ENCODE assay signal across 8 cellular contexts in genomic region chr1:238951809-238952208, GRCh38.
DNase-seq lines count a peak whose midpoint lies in the region; ATAC-seq and TF ChIP-seq lines count a peak whose summit lies in the region.

No MANE protein-coding gene starts in this region.

- H3K79me2 ChIP-seq in KMS-11 (ENCODE audit: insufficient read depth, low read depth): no peaks in the 10 kb centered on the region

- no peaks in the 10 kb centered on the region for H3K4me1 ChIP-seq in KMS-11 (ENCODE audit: low read depth, poor library complexity, severe bottlenecking)
- H3K4me1 ChIP-seq in adrenal gland (replicated peaks in 1 of 2): no peaks in the 10 kb centered on the region

- H2AFZ ChIP-seq in KMS-11 (ENCODE audit: low read depth): no peak overlapping the region

- H3K4me2 ChIP-seq in KMS-11: no peak overlapping the region

- H3K36me3 ChIP-seq in KMS-11 (ENCODE audit: insufficient read depth): no peaks in the 10 kb centered on the region; the same call in 1 of the 2 replicates
- H3K36me3 ChIP-seq in adrenal gland (replicated peaks in 1 of 2): no peaks in the 10 kb centered on the region

- no peak for ATAC-seq in GM18505 (IDR thresholded peaks at IDR 0.05; ENCODE audit: unreplicated experiment)

- H3K27ac ChIP-seq in C4-2B: no peak overlapping the region
- no peak overlapping the region for H3K27ac ChIP-seq in KMS-11
- H3K27ac ChIP-seq in adrenal gland: no peak overlapping the region

- H3K27me3 ChIP-seq in KMS-11 (ENCODE audit: insufficient read depth, low read depth) (no peaks in the 10 kb centered on the region), adrenal gland (no peaks in the 10 kb centered on the region)

- H3K4me3 ChIP-seq in KMS-11 (IDR thresholded peaks at IDR 0.05; ENCODE audit: insufficient read depth, low read depth, low read length): no peak overlapping the region
- no peak overlapping the region for H3K4me3 ChIP-seq in adrenal gland

- DNase-seq in adrenal gland: peak; percentile 16 to 58 (median 23)
- DNase-seq in left kidney (ENCODE audit: low read depth, low spot score): peak; percentile 61
- DNase-seq in activated naive CD4-positive, alpha-beta T cell treated with Interleukin-2 at 50 U/mL for 16 hours: no peak
- no peak for DNase-seq in dermis blood vessel endothelial cell
- DNase-seq in COR-L47 (lab: John Stamatoyannopoulos, UW): no peak

- no peaks in the 10 kb centered on the region for H4K20me1 ChIP-seq in KMS-11 (ENCODE audit: insufficient read depth)

- no peak overlapping the region for H3K9ac ChIP-seq in KMS-11

- TF ChIP-seq POLR2A in adrenal gland (IDR thresholded peaks at IDR 0.05) (no peak), GM18505 (IDR thresholded peaks at IDR 0.05; ENCODE audit: borderline replicate concordance, extremely low read depth, insufficient read depth, insufficient read length) (no peak)

- no peaks in the 10 kb centered on the region for H3K9me3 ChIP-seq in adrenal gland (replicated peaks in 1 of 3)

- WGBS in adrenal gland, 4 donors: 19 to 26% (median 21%) methylated on average over 6 of the region's 6 CpGs

- peak; percentile 71 for TF ChIP-seq CTCF in C4-2B (conservative IDR thresholded peaks at IDR 0.05)
- TF ChIP-seq CTCF in KMS-11 (conservative IDR thresholded peaks at IDR 0.05; ENCODE audit: low read depth, low read length): peak; percentile 39; the same call in 1 of the 2 replicates
- TF ChIP-seq CTCF in adrenal gland (IDR thresholded peaks at IDR 0.05): peak; percentile 11 to 48 (median 34)

- intact Hi-C loops in adrenal gland (cut with DNase I): loop anchor here in 1 of 2 donors (5.0 kb wide), 1 partner anchor 700 kb away; no protein-coding TSS in a partner anchor

Comparison
In these comparisons a context has a peak if more than half of its experiments do, and no peak if none do; other contexts are left out.
1. DNase-seq: peak in adrenal gland (7 of 7) and left kidney (single experiment); none in activated naive CD4-positive, alpha-beta T cell treated with Interleukin-2 at 50 U/mL for 16 hours (single experiment), dermis blood vessel endothelial cell (single experiment) and COR-L47 (single experiment).
2. Peak in every context shown above with its lines, with median percentiles within 50 percentile points of each other: CTCF ChIP-seq.